Comparison of ENCODE assay signal across 7 cellular contexts in the genomic region with DNA sequence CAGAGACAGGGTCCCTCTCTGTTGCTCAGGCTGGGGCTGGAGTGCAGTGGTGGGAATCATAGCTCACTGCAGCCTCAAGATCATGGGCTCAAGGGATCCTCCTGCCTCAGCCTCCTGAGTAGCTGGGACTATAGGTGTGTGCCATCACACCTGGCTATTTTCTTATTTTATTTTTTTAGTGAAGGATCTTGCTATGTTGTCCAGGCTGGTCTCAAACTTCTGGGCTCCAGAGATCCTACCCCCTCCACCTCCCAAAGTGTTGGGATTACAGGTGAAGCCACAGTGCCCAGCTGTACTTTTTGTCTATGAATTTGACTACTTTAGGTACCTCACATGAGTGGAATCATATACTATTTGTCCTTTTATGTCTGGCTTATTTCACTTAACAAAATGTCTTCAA.
"Had no signal": no experiment of that assay in that cellular context is flagged by ENCODE, and none has a peak within 500 bp of the region (broad histone marks: within the 10 kb centered on the region; RNA-seq: fewer than 3 reads in every experiment).

No MANE protein-coding gene starts in this region.

- H3K27ac ChIP-seq: HL-60, KMS-11 had no signal

- FAIRE-seq: HepG2, HTR-8/SVneo had no signal

- H3K9ac ChIP-seq: KMS-11 had no signal

- ATAC-seq: HepG2 had no signal

- H3K4me2 ChIP-seq: KMS-11 had no signal

- DNase-seq: IMR-90, KBM-7, KG1 had no signal
